8 cellular contexts compared by ENCODE assay signal in genomic region chr10:97195654-97196212, GRCh38. TPM values are rescaled to one million over a fixed set of nuclear protein-coding genes. Genes with fewer than 3 reads are reported as not detected.
DNase-seq lines count a peak whose midpoint lies in the region; ATAC-seq and TF ChIP-seq lines count a peak whose summit lies in the region.

No MANE protein-coding gene starts in this region.

- POLR2A ChIA-PET in CD8-positive, alpha-beta T cell (lab: Charles Lee) = no interaction called here

- H3K4me3 ChIP-seq in CD8-positive, alpha-beta T cell (ENCODE audit: low read depth, low read length) = peak overlapping the region; percentile 86
- H3K4me3 ChIP-seq in NB4 (ENCODE audit: low read depth, low read length) (peak overlapping the region; percentile 23), neuron (ENCODE audit: low read length) (peak overlapping the region; percentile 43)

- intact Hi-C loops in CD8-positive, alpha-beta T cell (cut with DNase I, micrococcal nuclease) = loop anchor here (1.0 to 5.0 kb wide), 2 partner anchors 113 to 122 kb away; no protein-coding TSS in a partner anchor

- CTCF ChIA-PET in CD8-positive, alpha-beta T cell (lab: Charles Lee) = interaction anchor here (0.6 to 26.7 kb wide), 16 partner anchors 7 to 171 kb away, joined by 3 to 602 read pairs (median 4); partner anchors contain the start of gene SLIT1

- H3K9me3 Mint-ChIP-seq in CD8-positive, alpha-beta T cell = no peaks in the 10 kb centered on the region
- no peaks in the 10 kb centered on the region for H3K9me3 Mint-ChIP-seq in effector memory CD8-positive, alpha-beta T cell

- H3K27me3 Mint-ChIP-seq in CD8-positive, alpha-beta T cell (ENCODE audit: low read depth) = peaks cover 12% of the 10 kb centered on the region
- H3K27me3 Mint-ChIP-seq in effector memory CD8-positive, alpha-beta T cell = peaks cover 16 to 18% of the 10 kb centered on the region in 2 donors

- H3K4me3 Mint-ChIP-seq in CD8-positive, alpha-beta T cell = peak overlapping the region; percentile 85
- H3K4me3 Mint-ChIP-seq in effector memory CD8-positive, alpha-beta T cell = peak overlapping the region; percentile 83 to 86

- H3K27me3 ChIP-seq in CD8-positive, alpha-beta T cell (ENCODE audit: insufficient read depth, low read length) = peaks cover 4% of the 10 kb centered on the region
- H3K27me3 ChIP-seq in neuron (ENCODE audit: insufficient read depth, low read length) = no peaks in the 10 kb centered on the region

- no peaks in the 10 kb centered on the region for H3K36me3 ChIP-seq in CD8-positive, alpha-beta T cell (ENCODE audit: insufficient read depth, low read length)
- no peaks in the 10 kb centered on the region for H3K36me3 ChIP-seq in neuron (ENCODE audit: insufficient read depth, low read length)

- peaks cover 7% of the 10 kb centered on the region for H3K4me1 ChIP-seq in CD8-positive, alpha-beta T cell (ENCODE audit: insufficient read depth, low read length)
- H3K4me1 ChIP-seq in neuron (ENCODE audit: insufficient read depth, low read length) = peaks cover 13% of the 10 kb centered on the region

- no peak for ATAC-seq in CD8-positive, alpha-beta T cell
- ATAC-seq in effector memory CD8-positive, alpha-beta T cell (replicated peaks) = no peak
- ATAC-seq in GM18517 (IDR thresholded peaks at IDR 0.05; ENCODE audit: unreplicated experiment) = no peak
- ATAC-seq in GM18868 (IDR thresholded peaks at IDR 0.05; ENCODE audit: unreplicated experiment) = no peak
- no peak for ATAC-seq in GM21619 (IDR thresholded peaks at IDR 0.05; ENCODE audit: unreplicated experiment)

- no peak overlapping the region for H3K27ac Mint-ChIP-seq in CD8-positive, alpha-beta T cell
- no peak overlapping the region for H3K27ac Mint-ChIP-seq in effector memory CD8-positive, alpha-beta T cell

- DNase-seq in CD8-positive, alpha-beta T cell = no peak
- DNase-seq in NB4 (ENCODE audit: low read depth) = peak; percentile 31
- DNase-seq in effector memory CD8-positive, alpha-beta T cell = no peak
- no peak for DNase-seq in NCI-H345 (lab: John Stamatoyannopoulos, UW)

- no peak for TF ChIP-seq POLR2A in NB4 (IDR thresholded peaks at IDR 0.05; ENCODE audit: extremely low read depth, insufficient read length)

- no peaks in the 10 kb centered on the region for H3K9me3 ChIP-seq in CD8-positive, alpha-beta T cell (ENCODE audit: low read length)
- H3K9me3 ChIP-seq in neuron (ENCODE audit: low read length) = no peaks in the 10 kb centered on the region

- H3K27ac ChIP-seq in CD8-positive, alpha-beta T cell (ENCODE audit: low read depth, low read length) = no peak overlapping the region

- peaks cover 9% of the 10 kb centered on the region for H3K4me1 Mint-ChIP-seq in CD8-positive, alpha-beta T cell (ENCODE audit: low read depth)
- peaks cover 8 to 9% of the 10 kb centered on the region in 2 donors for H3K4me1 Mint-ChIP-seq in effector memory CD8-positive, alpha-beta T cell (ENCODE audit: low read depth in 2 of 2)

- TF ChIP-seq CTCF in CD8-positive, alpha-beta T cell (IDR thresholded peaks at IDR 0.05) = no peak
- TF ChIP-seq CTCF in NB4 (IDR thresholded peaks at IDR 0.05; ENCODE audit: low read depth, low read length) = no peak

- H2AFZ ChIP-seq in neuron (ENCODE audit: low read depth, low read length) = peak overlapping the region; percentile 57

- no peaks in the 10 kb centered on the region for H3K36me3 Mint-ChIP-seq in CD8-positive, alpha-beta T cell
- no peaks in the 10 kb centered on the region for H3K36me3 Mint-ChIP-seq in effector memory CD8-positive, alpha-beta T cell (ENCODE audit: insufficient read depth)

RNA-seq across cellular contexts. Expression of gene SLIT1, which starts 10.0 kb away (rescaled TPM):
- total RNA-seq in CD8-positive, alpha-beta T cell = under 1 TPM; 0.17 to 0.35 TPM

Comparison
In these comparisons a context has a peak if more than half of its experiments do, and no peak if none do; other contexts are left out.
1. H3K4me3 ChIP-seq: peak in every context shown above with its lines; median percentile 86 in CD8-positive, alpha-beta T cell; 43 in neuron; 23 in NB4.